ENCODE assay signal across 27 cellular contexts in genomic region chr6:65623569-65623968, GRCh38.
"Had no signal": no experiment of that assay in that cellular context is flagged by ENCODE, and none has a peak within 500 bp of the region (broad histone marks: within the 10 kb centered on the region; RNA-seq: fewer than 3 reads in every experiment).

No MANE protein-coding gene starts in this region.

- H3K36me3 ChIP-seq: esophagus squamous epithelium, gastrocnemius medialis, heart right ventricle, left lung, lower lobe of right lung had no signal

- H3K9me3 ChIP-seq: gastrocnemius medialis, lower lobe of right lung had no signal

- H3K4me3 ChIP-seq: coronary artery, dorsolateral prefrontal cortex, esophagus squamous epithelium, gastrocnemius medialis, heart right ventricle, left lung, lower lobe of right lung had no signal

- FAIRE-seq: colon, endometrium, keratinocyte had no signal

- H3K27ac ChIP-seq: coronary artery, dorsolateral prefrontal cortex, epithelial cell of prostate, esophagus squamous epithelium, gastrocnemius medialis, heart right ventricle, left lung, lower lobe of right lung had no signal

- ATAC-seq: effector memory CD8-positive, alpha-beta T cell; esophagus mucosa; gastrocnemius medialis; heart right ventricle; left cardiac atrium; left lung; left ventricle myocardium superior; lower lobe of right lung; naive thymus-derived CD4-positive, alpha-beta T cell had no signal

- DNase-seq: dermis blood vessel endothelial cell; dorsolateral prefrontal cortex; effector CD4-positive, alpha-beta T cell; effector memory CD8-positive, alpha-beta T cell; endodermal cell; erythroblast; esophagus squamous epithelium; foreskin fibroblast; foreskin melanocyte; gastrocnemius medialis; glutamatergic neuron; head of caudate nucleus; heart right ventricle; hippocampal formation; left cardiac atrium; left lung; left ventricle myocardium superior; lower lobe of right lung; mesendoderm; midbrain; naive thymus-derived CD4-positive, alpha-beta T cell had no signal

- H3K27me3 ChIP-seq: dorsolateral prefrontal cortex, esophagus squamous epithelium, gastrocnemius medialis, heart right ventricle, left lung had no signal

- H3K4me1 ChIP-seq: esophagus squamous epithelium, gastrocnemius medialis, heart right ventricle, left lung, lower lobe of right lung had no signal
